In genomic region chr5:173341911-173342535, GRCh38 we compare ENCODE assay signal across 1 cellular context.
TF ChIP-seq lines count a peak whose summit lies in the region.

No MANE protein-coding gene starts in this region.

TF ChIP-seq in HepG2, 621 proteins besides CTCF, POLR2A, EP300 and RAD21 (continued from another document):
- TF ChIP-seq ZNF639 (CRISPR knock-in tag; conservative IDR thresholded peaks at IDR 0.05) (no peak), ZNF644 (CRISPR knock-in tag; IDR thresholded peaks at IDR 0.05; ENCODE audit: low read depth) (no peak), MTA3 (CRISPR knock-in tag; IDR thresholded peaks at IDR 0.05) (no peak), TBX2 (CRISPR knock-in tag; IDR thresholded peaks at IDR 0.05; ENCODE audit: borderline replicate concordance) (no peak)
